8 cellular contexts compared by ENCODE assay signal in genomic region chr7:72829291-72829963, GRCh38. TPM values are rescaled to one million over a fixed set of nuclear protein-coding genes. Genes with fewer than 3 reads are reported as not detected.
DNase-seq lines count a peak whose midpoint lies in the region; ATAC-seq lines count a peak whose summit lies in the region.
"Not testable (repeated sequence)": the region's sequence is repeated elsewhere in the genome, so short reads cannot be mapped to it uniquely, and the experiment has no call there.

No MANE protein-coding gene starts in this region.

- peak; percentile 48 for ATAC-seq in GM21367 (IDR thresholded peaks at IDR 0.05; ENCODE audit: unreplicated experiment)
- ATAC-seq in effector memory CD8-positive, alpha-beta T cell (replicated peaks), result peak; percentile 49
- peak; percentile 51 for ATAC-seq in memory B cell (ENCODE audit: low read depth)

- H3K27ac Mint-ChIP-seq in effector memory CD8-positive, alpha-beta T cell, result peak overlapping the region; percentile 97 to 99
- peak overlapping the region; percentile 100 for H3K27ac Mint-ChIP-seq in memory B cell

- peaks cover 60% of the 10 kb centered on the region for H3K36me3 Mint-ChIP-seq in effector memory CD8-positive, alpha-beta T cell (ENCODE audit: insufficient read depth)
- H3K36me3 Mint-ChIP-seq in memory B cell, result peaks cover 14% of the 10 kb centered on the region

- H3K9me3 Mint-ChIP-seq in effector memory CD8-positive, alpha-beta T cell; memory B cell: not testable (repeated sequence)

- H3K4me1 Mint-ChIP-seq in effector memory CD8-positive, alpha-beta T cell (ENCODE audit: low read depth in 2 of 2), result peaks cover 8 to 19% of the 10 kb centered on the region in 2 donors
- H3K4me1 Mint-ChIP-seq in memory B cell, result peaks cover 11% of the 10 kb centered on the region

- DNase-seq in COR-L47 (lab: John Stamatoyannopoulos, UW), result peak; percentile 97
- DNase-seq in HT1080 (ENCODE audit: low read depth), result peak; percentile 98
- peak; percentile 100 for DNase-seq in NOMO-1 (lab: John Stamatoyannopoulos, UW; ENCODE audit: unreplicated experiment in 2 of 2)
- peak; percentile 73 to 92 (median 89) for DNase-seq in activated CD8-positive, alpha-beta memory T cell treated with anti-CD3 and anti-CD28 coated beads for 48 hours (ENCODE audit: low read depth in 2 of 3, low spot score in 2 of 3)
- peak; percentile 97 for DNase-seq in effector memory CD8-positive, alpha-beta T cell
- DNase-seq in memory B cell (ENCODE audit: low spot score in 2 of 2), result peak; percentile 97 to 98
- peak; percentile 96 for DNase-seq in stimulated activated CD8-positive, alpha-beta memory T cell treated with anti-CD3 and anti-CD28 coated beads, Interleukin-12 subunit alpha, Interleukin-12 subunit beta, amount 100 ng/mL, for 1 hour (ENCODE audit: low read depth)

- not testable (repeated sequence) for H3K27me3 Mint-ChIP-seq in effector memory CD8-positive, alpha-beta T cell; memory B cell

- peak overlapping the region; percentile 88 to 95 for H3K4me3 Mint-ChIP-seq in effector memory CD8-positive, alpha-beta T cell
- peak overlapping the region; percentile 100 for H3K4me3 Mint-ChIP-seq in memory B cell

RNA-seq across cellular contexts. Expression of gene TYW1B, which starts 1.4 kb away (rescaled TPM):
- total RNA-seq in HT1080 (2014; rRNA removed; shearing (Covaris generic)), result 1.7 TPM in 2 replicates
- polyA plus RNA-seq in HT1080 (2015; cell fraction: cytosol; rRNA removed), result 0.60 TPM in 2 replicates
- polyA plus RNA-seq in HT1080 (2015; cell fraction: nucleus; rRNA removed), result 0.94 and 1.3 TPM in 2 replicates

Comparison
In these comparisons a context has a peak if more than half of its experiments do, and no peak if none do; other contexts are left out.
1. Peak in every context shown above with its lines: DNase-seq and ATAC-seq.